In the genomic region with DNA sequence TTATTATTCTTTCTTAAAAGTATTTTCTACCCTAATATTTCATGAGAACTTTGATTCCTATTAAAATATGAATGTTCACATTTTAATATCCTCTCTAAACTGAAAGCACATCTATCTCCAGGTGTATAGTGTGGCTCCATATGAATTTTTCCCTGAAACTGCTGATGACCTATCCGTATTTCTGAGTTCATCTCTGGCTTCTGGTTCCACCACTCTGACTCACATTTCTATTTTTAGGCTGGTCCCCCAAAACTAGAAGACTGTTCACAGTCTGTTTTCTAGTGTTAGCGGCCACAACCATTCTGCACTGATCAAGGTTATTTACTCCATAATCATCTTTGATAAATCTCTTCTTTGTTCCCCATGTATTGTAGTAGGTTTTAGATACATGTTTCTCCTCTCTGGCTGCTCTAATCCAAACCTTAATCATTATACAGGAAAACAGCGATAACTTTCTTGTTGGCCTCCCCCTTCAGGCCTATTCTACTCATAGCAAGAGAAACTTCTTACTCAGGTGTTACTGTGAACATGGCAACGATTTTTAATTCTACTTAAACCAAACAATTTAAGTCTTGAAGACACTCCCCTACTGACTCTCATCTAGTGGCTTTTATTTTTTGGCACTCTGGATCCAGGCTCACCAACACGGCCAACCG, we compare ENCODE assay signal across 1 cellular context.
TF ChIP-seq lines count a peak whose summit lies in the region.

No MANE protein-coding gene starts in this region.

TF ChIP-seq in WTC11, 78 proteins besides CTCF, POLR2A, EP300 and RAD21:
- TF ChIP-seq, protein P1, sequence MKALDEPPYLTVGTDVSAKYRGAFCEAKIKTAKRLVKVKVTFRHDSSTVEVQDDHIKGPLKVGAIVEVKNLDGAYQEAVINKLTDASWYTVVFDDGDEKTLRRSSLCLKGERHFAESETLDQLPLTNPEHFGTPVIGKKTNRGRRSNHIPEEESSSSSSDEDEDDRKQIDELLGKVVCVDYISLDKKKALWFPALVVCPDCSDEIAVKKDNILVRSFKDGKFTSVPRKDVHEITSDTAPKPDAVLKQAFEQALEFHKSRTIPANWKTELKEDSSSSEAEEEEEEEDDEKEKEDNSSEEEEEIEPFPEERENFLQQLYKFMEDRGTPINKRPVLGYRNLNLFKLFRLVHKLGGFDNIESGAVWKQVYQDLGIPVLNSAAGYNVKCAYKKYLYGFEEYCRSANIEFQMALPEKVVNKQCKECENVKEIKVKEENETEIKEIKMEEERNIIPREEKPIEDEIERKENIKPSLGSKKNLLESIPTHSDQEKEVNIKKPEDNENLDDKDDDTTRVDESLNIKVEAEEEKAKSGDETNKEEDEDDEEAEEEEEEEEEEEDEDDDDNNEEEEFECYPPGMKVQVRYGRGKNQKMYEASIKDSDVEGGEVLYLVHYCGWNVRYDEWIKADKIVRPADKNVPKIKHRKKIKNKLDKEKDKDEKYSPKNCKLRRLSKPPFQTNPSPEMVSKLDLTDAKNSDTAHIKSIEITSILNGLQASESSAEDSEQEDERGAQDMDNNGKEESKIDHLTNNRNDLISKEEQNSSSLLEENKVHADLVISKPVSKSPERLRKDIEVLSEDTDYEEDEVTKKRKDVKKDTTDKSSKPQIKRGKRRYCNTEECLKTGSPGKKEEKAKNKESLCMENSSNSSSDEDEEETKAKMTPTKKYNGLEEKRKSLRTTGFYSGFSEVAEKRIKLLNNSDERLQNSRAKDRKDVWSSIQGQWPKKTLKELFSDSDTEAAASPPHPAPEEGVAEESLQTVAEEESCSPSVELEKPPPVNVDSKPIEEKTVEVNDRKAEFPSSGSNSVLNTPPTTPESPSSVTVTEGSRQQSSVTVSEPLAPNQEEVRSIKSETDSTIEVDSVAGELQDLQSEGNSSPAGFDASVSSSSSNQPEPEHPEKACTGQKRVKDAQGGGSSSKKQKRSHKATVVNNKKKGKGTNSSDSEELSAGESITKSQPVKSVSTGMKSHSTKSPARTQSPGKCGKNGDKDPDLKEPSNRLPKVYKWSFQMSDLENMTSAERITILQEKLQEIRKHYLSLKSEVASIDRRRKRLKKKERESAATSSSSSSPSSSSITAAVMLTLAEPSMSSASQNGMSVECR (CRISPR knock-in tag; IDR thresholded peaks at IDR 0.05; ENCODE audit: borderline replicate concordance) = no peak
- TF ChIP-seq EMX1 (CRISPR knock-in tag; IDR thresholded peaks at IDR 0.05) (no peak), TEAD1 (CRISPR knock-in tag; IDR thresholded peaks at IDR 0.05) (no peak), TEAD4 (CRISPR knock-in tag; IDR thresholded peaks at IDR 0.05) (no peak), CREB1 (CRISPR knock-in tag; IDR thresholded peaks at IDR 0.05) (no peak), IRF2 (CRISPR knock-in tag; IDR thresholded peaks at IDR 0.05; ENCODE audit: borderline replicate concordance, low read depth) (no peak), ZNF232 (CRISPR knock-in tag; IDR thresholded peaks at IDR 0.05) (no peak), TP53 (CRISPR knock-in tag; IDR thresholded peaks at IDR 0.05) (no peak), NR1H2 (CRISPR knock-in tag; IDR thresholded peaks at IDR 0.05) (no peak), ZBTB21 (CRISPR knock-in tag; IDR thresholded peaks at IDR 0.05; ENCODE audit: borderline replicate concordance) (no peak), CREM (CRISPR knock-in tag; IDR thresholded peaks at IDR 0.05) (no peak)
- TF ChIP-seq, protein P2, sequence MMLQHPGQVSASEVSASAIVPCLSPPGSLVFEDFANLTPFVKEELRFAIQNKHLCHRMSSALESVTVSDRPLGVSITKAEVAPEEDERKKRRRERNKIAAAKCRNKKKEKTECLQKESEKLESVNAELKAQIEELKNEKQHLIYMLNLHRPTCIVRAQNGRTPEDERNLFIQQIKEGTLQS (CRISPR knock-in tag; conservative IDR thresholded peaks at IDR 0.05) = no peak
- TF ChIP-seq, protein P3, sequence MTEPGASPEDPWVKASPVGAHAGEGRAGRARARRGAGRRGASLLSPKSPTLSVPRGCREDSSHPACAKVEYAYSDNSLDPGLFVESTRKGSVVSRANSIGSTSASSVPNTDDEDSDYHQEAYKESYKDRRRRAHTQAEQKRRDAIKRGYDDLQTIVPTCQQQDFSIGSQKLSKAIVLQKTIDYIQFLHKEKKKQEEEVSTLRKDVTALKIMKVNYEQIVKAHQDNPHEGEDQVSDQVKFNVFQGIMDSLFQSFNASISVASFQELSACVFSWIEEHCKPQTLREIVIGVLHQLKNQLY (CRISPR knock-in tag; IDR thresholded peaks at IDR 0.05) = no peak
- TF ChIP-seq, protein P4, sequence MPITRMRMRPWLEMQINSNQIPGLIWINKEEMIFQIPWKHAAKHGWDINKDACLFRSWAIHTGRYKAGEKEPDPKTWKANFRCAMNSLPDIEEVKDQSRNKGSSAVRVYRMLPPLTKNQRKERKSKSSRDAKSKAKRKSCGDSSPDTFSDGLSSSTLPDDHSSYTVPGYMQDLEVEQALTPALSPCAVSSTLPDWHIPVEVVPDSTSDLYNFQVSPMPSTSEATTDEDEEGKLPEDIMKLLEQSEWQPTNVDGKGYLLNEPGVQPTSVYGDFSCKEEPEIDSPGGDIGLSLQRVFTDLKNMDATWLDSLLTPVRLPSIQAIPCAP (CRISPR knock-in tag; IDR thresholded peaks at IDR 0.05) = no peak
